9 cellular contexts compared by ENCODE assay signal in genomic region chr12:114692558-114693531, GRCh38. TPM values are rescaled to one million over a fixed set of nuclear protein-coding genes. Genes with fewer than 3 reads are reported as not detected.
A peak's percentile ranks its signal among the peaks of the same experiment; 100 is the strongest.
DNase-seq lines count a peak whose midpoint lies in the region; ATAC-seq and TF ChIP-seq lines count a peak whose summit lies in the region.
"Had no signal": no experiment of that assay in that cellular context is flagged by ENCODE, and none has a peak within 500 bp of the region (broad histone marks: within the 10 kb centered on the region; RNA-seq: fewer than 3 reads in every experiment).

No MANE protein-coding gene starts in this region.

- no peaks in the 10 kb centered on the region for H3K9me3 ChIP-seq in endodermal cell (ENCODE audit: control insufficient read depth, low read length)
- no peaks in the 10 kb centered on the region for H3K9me3 ChIP-seq in lung (ENCODE audit: control insufficient read depth in 2 of 2, insufficient read depth in 1 of 2, low read length in 1 of 2)
- H3K9me3 ChIP-seq in thyroid gland: no peaks in the 10 kb centered on the region

- H3K27ac ChIP-seq in endodermal cell (ENCODE audit: low read depth, low read length) (no peak overlapping the region), lung (ENCODE audit: low read depth in 1 of 2, low read length in 1 of 2) (peak overlapping the region in 1 of 2 donors; percentile 87), thyroid gland (peak overlapping the region; percentile 97 to 99 (median 99))

- H3K36me3 Mint-ChIP-seq in endodermal cell (ENCODE audit: low read depth): no peaks in the 10 kb centered on the region
- H3K36me3 Mint-ChIP-seq in naive thymus-derived CD8-positive, alpha-beta T cell: peaks cover 4 to 18% (median 6%) of the 10 kb centered on the region in 3 donors

- no peak overlapping the region for H3K27ac Mint-ChIP-seq in endodermal cell
- H3K27ac Mint-ChIP-seq in naive thymus-derived CD8-positive, alpha-beta T cell: no peak overlapping the region

- H3K9me3 Mint-ChIP-seq in endodermal cell: no peaks in the 10 kb centered on the region
- H3K9me3 Mint-ChIP-seq in naive thymus-derived CD8-positive, alpha-beta T cell: peaks cover 0 to 22% (median 0%) of the 10 kb centered on the region in 9 donors

- H3K36me3 ChIP-seq in endodermal cell (ENCODE audit: control insufficient read depth, insufficient read depth, low read length) (no peaks in the 10 kb centered on the region), lung (ENCODE audit: control insufficient read depth in 2 of 2, insufficient read depth in 2 of 2, low read length in 2 of 2) (no peaks in the 10 kb centered on the region), thyroid gland (no peaks in the 10 kb centered on the region)

- TF ChIP-seq CTCF in endodermal cell (conservative IDR thresholded peaks at IDR 0.05) (peak; percentile 43), lung (IDR thresholded peaks at IDR 0.05; ENCODE audit: control extremely low read depth, extremely low read depth) (no peak), thyroid gland (IDR thresholded peaks at IDR 0.05) (peak in 3 of 6 experiments; percentile 15 to 46 (median 33))

- peaks cover 78% of the 10 kb centered on the region for H3K4me1 Mint-ChIP-seq in endodermal cell
- H3K4me1 Mint-ChIP-seq in naive thymus-derived CD8-positive, alpha-beta T cell: peaks cover 0 to 12% (median 6%) of the 10 kb centered on the region in 4 donors

- intact Hi-C loops in thyroid gland (cut with DNase I): no loop called here

- peak overlapping the region; percentile 59 for H3K4me3 Mint-ChIP-seq in endodermal cell
- H3K4me3 Mint-ChIP-seq in naive thymus-derived CD8-positive, alpha-beta T cell: no peak overlapping the region

- peak in 1 of 2 donors; percentile 92 for TF ChIP-seq POLR2A in thyroid gland (IDR thresholded peaks at IDR 0.05)

- H3K4me1 ChIP-seq in endodermal cell (ENCODE audit: control insufficient read depth, insufficient read depth, low read length) (peaks cover 22% of the 10 kb centered on the region), lung (ENCODE audit: control insufficient read depth in 2 of 2, insufficient read depth in 2 of 2, low read length in 2 of 2) (no peaks in the 10 kb centered on the region), thyroid gland (peaks cover 29 to 40% of the 10 kb centered on the region in 2 donors)

- peak overlapping the region; percentile 68 for H3K4me3 ChIP-seq in endodermal cell (ENCODE audit: low read length)
- H3K4me3 ChIP-seq in lung: peak overlapping the region; percentile 40
- H3K4me3 ChIP-seq in thyroid gland (replicated peaks in 1 of 3): peak overlapping the region; percentile 25 to 45 (median 40)

- ATAC-seq in lung (ENCODE audit: insufficient read depth, low FRiP score): no peak
- ATAC-seq in naive thymus-derived CD8-positive, alpha-beta T cell: no peak
- no peak for ATAC-seq in GM21390 (IDR thresholded peaks at IDR 0.05; ENCODE audit: unreplicated experiment)
- ATAC-seq in activated CD4-positive, CD25-positive, alpha-beta regulatory T cell treated with anti-CD3 and anti-CD28 coated beads, Interleukin-2, amount 50 U/mL, for 24 hours: no peak

- H3K27me3 ChIP-seq in endodermal cell (ENCODE audit: control insufficient read depth, insufficient read depth, low read length, poor library complexity, severe bottlenecking) (peaks cover 100% of the 10 kb centered on the region), lung (ENCODE audit: control insufficient read depth, insufficient read depth) (no peaks in the 10 kb centered on the region), thyroid gland (no peaks in the 10 kb centered on the region)

- peaks cover 99% of the 10 kb centered on the region for H3K27me3 Mint-ChIP-seq in endodermal cell (ENCODE audit: insufficient read depth)
- peaks cover 51 to 100% (median 86%) of the 10 kb centered on the region in 5 donors for H3K27me3 Mint-ChIP-seq in naive thymus-derived CD8-positive, alpha-beta T cell

- POLR2A ChIA-PET in naive thymus-derived CD8-positive, alpha-beta T cell (lab: Charles Lee): no interaction called here

- peak; percentile 68 for DNase-seq in M059J (ENCODE audit: low read depth)
- DNase-seq in endodermal cell: peak; percentile 77
- no peak for DNase-seq in lung (ENCODE audit: low spot score)
- peak; percentile 83 to 84 for DNase-seq in thyroid gland
- no peak for DNase-seq in naive thymus-derived CD8-positive, alpha-beta T cell
- no peak for DNase-seq in activated CD4-positive, alpha-beta T cell treated with anti-CD3 and anti-CD28 coated beads, Interleukin-2, amount 50 U/mL, for 1 hour
- DNase-seq: activated T-cell treated with anti-CD3 and anti-CD28 coated beads, Interleukin-2, amount 50 U/mL, for 48 hours had no signal

- 3 to 8% methylated on average over 2 to 34 of the region's 36 CpGs for WGBS in endodermal cell (ENCODE audit: insufficient coverage in 1 of 2, insufficient read length in 1 of 2), 2 experiments
- 2 to 5% methylated on average over 35 to 36 of the region's 36 CpGs for WGBS in lung, 2 donors
- 2 to 4% methylated on average over 36 of the region's 36 CpGs for WGBS in thyroid gland, 2 donors

- no peak overlapping the region for H3K9ac ChIP-seq in endodermal cell (ENCODE audit: extremely low read depth, low read length, poor library complexity, severe bottlenecking)

RNA-seq across cellular contexts. Expression of gene TBX3, which starts 8.9 kb away (rescaled TPM):
- total RNA-seq in M059J (2014; rRNA removed; shearing (Covaris generic)): 50.3 and 90.4 TPM in 2 replicates
- total RNA-seq in endodermal cell (10 to 100 TPM; 80.8 to 88.1 TPM), lung (100 to 1,000 TPM in 1 of 2 donors, 10 to 100 TPM in 1; 48.4 to 126 TPM), thyroid gland (100 to 1,000 TPM; 104 to 258 (median 192) TPM)
- 5.5 TPM for polyA plus RNA-seq in endodermal cell (2013, experiment 1 of 2)
- 5.9 TPM for polyA plus RNA-seq in endodermal cell (2013, experiment 2 of 2)
- 10 to 100 TPM; 19.3 to 30.8 TPM for polyA plus RNA-seq in lung
- not detected for total RNA-seq in naive thymus-derived CD8-positive, alpha-beta T cell
- not detected for polyA plus RNA-seq in naive thymus-derived CD8-positive, alpha-beta T cell

Comparison
In these comparisons a context has a peak if more than half of its experiments do, and no peak if none do; other contexts are left out.
1. DNase-seq: peak in M059J (single experiment), endodermal cell (single experiment) and thyroid gland (2 of 2); none in lung (single experiment), naive thymus-derived CD8-positive, alpha-beta T cell (0 of 10) and activated CD4-positive, alpha-beta T cell treated with anti-CD3 and anti-CD28 coated beads, Interleukin-2, amount 50 U/mL, for 1 hour (single experiment).
2. RNA of gene TBX3, which starts 8.9 kb away (total RNA-seq): 104 to 258 TPM in thyroid gland, 48.4 to 126 TPM in lung, 50.3 to 90.4 TPM in M059J and 80.8 to 88.1 TPM in endodermal cell; not detected in naive thymus-derived CD8-positive, alpha-beta T cell; every median in the first group is over 10 times any median in the second.
3. Peak in every context shown above with its lines, with median percentiles within 50 percentile points of each other: H3K4me3 ChIP-seq.